Comparison of ENCODE assay signal across 8 cellular contexts in genomic region chr12:64404470-64405446, GRCh38. TPM values are rescaled to one million over a fixed set of nuclear protein-coding genes. Genes with fewer than 3 reads are reported as not detected.
DNase-seq lines count a peak whose midpoint lies in the region; ATAC-seq and TF ChIP-seq lines count a peak whose summit lies in the region.

No MANE protein-coding gene starts in this region.

- DNase-seq in DMS153 treated with DMSO at 0.1 percent for 48 hours (lab: John Stamatoyannopoulos, UW; ENCODE audit: unreplicated experiment) (peak; percentile 16), HT-29 (ENCODE audit: low spot score) (peak; percentile 71), SK-N-MC (ENCODE audit: low read depth, low spot score) (no peak), Right ventricle myocardium superior (peak; percentile 65), ureter (ENCODE audit: low spot score) (peak; percentile 78)
- peak; percentile 79 for DNase-seq in activated naive CD8-positive, alpha-beta T cell treated with anti-CD3 and anti-CD28 coated beads for 36 hours

- H3K4me1 Mint-ChIP-seq in activated naive CD8-positive, alpha-beta T cell treated with anti-CD3 and anti-CD28 coated beads for 36 hours, result peaks cover 26% of the 10 kb centered on the region

- H3K9me3 ChIP-seq in SK-N-MC (ENCODE audit: low read depth, low read length), result no peaks in the 10 kb centered on the region
- H3K9me3 ChIP-seq in parathyroid adenoma (ENCODE audit: control insufficient read depth, low read length), result no peaks in the 10 kb centered on the region

- ATAC-seq in GM19467 (IDR thresholded peaks at IDR 0.05; ENCODE audit: unreplicated experiment) (peak; percentile 29), Right ventricle myocardium superior (ENCODE audit: poor library complexity) (peak; percentile 63)

- no peaks in the 10 kb centered on the region for H3K27me3 Mint-ChIP-seq in activated naive CD8-positive, alpha-beta T cell treated with anti-CD3 and anti-CD28 coated beads for 36 hours

- H3K27ac Mint-ChIP-seq in activated naive CD8-positive, alpha-beta T cell treated with anti-CD3 and anti-CD28 coated beads for 36 hours, result peak overlapping the region; percentile 99

- peaks cover 23% of the 10 kb centered on the region for H3K36me3 Mint-ChIP-seq in activated naive CD8-positive, alpha-beta T cell treated with anti-CD3 and anti-CD28 coated beads for 36 hours

- peaks cover 15% of the 10 kb centered on the region for H3K4me1 ChIP-seq in parathyroid adenoma

- H3K4me3 Mint-ChIP-seq in activated naive CD8-positive, alpha-beta T cell treated with anti-CD3 and anti-CD28 coated beads for 36 hours, result peak overlapping the region; percentile 96

- H3K4me3 ChIP-seq in SK-N-MC (peak overlapping the region; percentile 99), parathyroid adenoma (ENCODE audit: low read depth, low read length) (peak overlapping the region; percentile 75)

- peak overlapping the region; percentile 100 for H3K9ac ChIP-seq in SK-N-MC (ENCODE audit: insufficient read length)
- peak overlapping the region; percentile 74 for H3K9ac ChIP-seq in parathyroid adenoma

- peaks cover 27% of the 10 kb centered on the region for H3K79me2 ChIP-seq in parathyroid adenoma

- H3K36me3 ChIP-seq in SK-N-MC (ENCODE audit: insufficient read depth, low read length) (peaks cover 29% of the 10 kb centered on the region), parathyroid adenoma (ENCODE audit: control insufficient read depth, insufficient read depth, low read length) (no peaks in the 10 kb centered on the region)

- peak overlapping the region; percentile 87 for H3K4me2 ChIP-seq in parathyroid adenoma (ENCODE audit: low read length)

- H3K27ac ChIP-seq in SK-N-MC (peak overlapping the region; percentile 99), parathyroid adenoma (peak overlapping the region; percentile 95)

- no peak for TF ChIP-seq CTCF in parathyroid adenoma (IDR thresholded peaks at IDR 0.05)

- H2AFZ ChIP-seq in parathyroid adenoma, result peak overlapping the region; percentile 100

- no peaks in the 10 kb centered on the region for H3K9me3 Mint-ChIP-seq in activated naive CD8-positive, alpha-beta T cell treated with anti-CD3 and anti-CD28 coated beads for 36 hours

- H3K27me3 ChIP-seq in parathyroid adenoma (ENCODE audit: control insufficient read depth, insufficient read depth, low read length), result no peaks in the 10 kb centered on the region

- intact Hi-C loops in Right ventricle myocardium superior (cut with DNase I), result loop anchor here (5.0 kb wide), 1 partner anchor 48 kb away; the partner anchor contains the start of gene TBK1

RNA-seq across cellular contexts. Expression of gene XPOT, which starts 0.6 kb away (rescaled TPM):
- 42.6 and 45.2 TPM in 2 replicates for total RNA-seq in HT-29 (2014; rRNA removed; shearing (Covaris generic))
- total RNA-seq in activated naive CD8-positive, alpha-beta T cell treated with anti-CD3 and anti-CD28 coated beads for 36 hours, result 100 to 1,000 TPM; 193 to 194 TPM
- total RNA-seq in Right ventricle myocardium superior (27.9 TPM), ureter (105 TPM)

RNA-seq across cellular contexts. Expression of gene C12orf56, which starts 14.2 kb away (rescaled TPM):
- total RNA-seq in HT-29 (2014; rRNA removed; shearing (Covaris generic)), result not detected in 2 replicates
- total RNA-seq in activated naive CD8-positive, alpha-beta T cell treated with anti-CD3 and anti-CD28 coated beads for 36 hours, result not detected
- total RNA-seq in Right ventricle myocardium superior (not detected), ureter (not detected)

RNA-seq across cellular contexts. Expression of gene TBK1, which starts 47.2 kb away (rescaled TPM):
- total RNA-seq in HT-29 (2014; rRNA removed; shearing (Covaris generic)), result 13.2 and 13.7 TPM in 2 replicates
- total RNA-seq in activated naive CD8-positive, alpha-beta T cell treated with anti-CD3 and anti-CD28 coated beads for 36 hours, result 10 to 100 TPM; 18.0 to 18.1 TPM
- total RNA-seq in Right ventricle myocardium superior (11.6 TPM), ureter (26.1 TPM)
